ENCODE assay signal across 22 cellular contexts in the genomic region with DNA sequence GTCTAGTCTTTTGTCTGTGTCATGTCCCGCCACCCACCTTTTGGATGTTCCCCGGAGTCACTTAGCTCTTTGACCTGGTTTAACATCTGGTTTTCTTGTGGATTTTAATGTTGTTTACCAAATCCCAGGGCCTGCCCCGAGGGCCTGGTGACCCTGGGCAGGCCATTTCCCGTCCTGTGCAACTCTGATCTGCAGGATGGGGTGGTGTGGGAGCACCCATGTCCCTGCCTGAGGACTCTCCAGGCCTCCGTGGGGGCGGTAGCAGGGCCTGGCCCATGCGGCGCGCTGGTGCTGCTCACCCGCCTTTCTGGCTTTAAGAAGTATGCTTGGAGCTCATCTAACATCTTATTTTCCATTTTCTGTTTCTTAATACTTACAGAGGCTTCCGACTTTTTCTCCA. TPM values are rescaled to one million over a fixed set of nuclear protein-coding genes. Genes with fewer than 3 reads are reported as not detected.
DNase-seq lines count a peak whose midpoint lies in the region; ATAC-seq and TF ChIP-seq lines count a peak whose summit lies in the region.
"Had no signal": no experiment of that assay in that cellular context is flagged by ENCODE, and none has a peak within 500 bp of the region (broad histone marks: within the 10 kb centered on the region; RNA-seq: fewer than 3 reads in every experiment).

No MANE protein-coding gene starts in this region.

- H2BK5ac ChIP-seq in neuronal stem cell (ENCODE audit: low read length), result no peak overlapping the region

- H2AK5ac ChIP-seq in neuronal stem cell (ENCODE audit: low read depth, low read length), result no peak overlapping the region

- intact Hi-C loops in right cardiac atrium (cut with DNase I), result no loop called here
- intact Hi-C loops in left ventricle myocardium superior (cut with micrococcal nuclease), result no loop called here
- intact Hi-C loops in vagina (cut with DNase I), result no loop called here

- H3K4me2 ChIP-seq in neuronal stem cell (ENCODE audit: insufficient read depth, low read length, poor library complexity, severe bottlenecking), result no peak overlapping the region

- no peak overlapping the region for H3K4me3 Mint-ChIP-seq in chondrocyte (ENCODE audit: unreplicated experiment)
- H3K4me3 Mint-ChIP-seq: activated naive CD8-positive, alpha-beta T cell treated with anti-CD3 and anti-CD28 coated beads, Interleukin-2, amount 10 ng/mL, durations not matched to agents 7 days and 5 days; nephron progenitor cell; stimulated activated naive B cell treated with anti-CD40 and anti-IgM and Interleukin-4, amounts not matched to agents 10 μg/mL and 1 μg/mL and 100 μg/mL, for 72 hours; WTC11 had no signal

- no peak overlapping the region for H3K4ac ChIP-seq in neuronal stem cell (ENCODE audit: low read length)

- H3K9me3 ChIP-seq in right cardiac atrium (ENCODE audit: control insufficient read depth, low read length), result no peaks in the 10 kb centered on the region
- peaks cover 0 to 8% of the 10 kb centered on the region in 2 donors for H3K9me3 ChIP-seq in neuronal stem cell (replicated peaks in 1 of 2; ENCODE audit: control insufficient read depth in 2 of 2, insufficient read depth in 1 of 2, low read depth in 1 of 2, low read length in 2 of 2)
- no peaks in the 10 kb centered on the region for H3K9me3 ChIP-seq in vagina
- H3K9me3 ChIP-seq: right lobe of liver had no signal

- DNase-seq in right cardiac atrium (peak in 2 of 3 donors; percentile 10 to 27), left ventricle myocardium superior (no peak), chondrocyte (ENCODE audit: low spot score) (no peak), neuronal stem cell (ENCODE audit: low spot score) (no peak), vagina (ENCODE audit: extremely low spot score in 2 of 2) (no peak)
- no peak for DNase-seq in activated CD4-positive, alpha-beta T cell treated with anti-CD3 and anti-CD28 coated beads for 1 hour
- no peak for DNase-seq in activated naive CD4-positive, alpha-beta T cell treated with anti-CD3 and anti-CD28 coated beads, Interleukin-2, amount 50 U/mL, for 16 hours
- DNase-seq: activated naive CD8-positive, alpha-beta T cell treated with anti-CD3 and anti-CD28 coated beads, Interleukin-2, amount 10 ng/mL, durations not matched to agents 7 days and 5 days; dermis blood vessel endothelial cell; DMS153; GOT3; NCI-H1694; NCI-H510A; nephron progenitor cell; right lobe of liver; Right ventricle myocardium superior; stimulated activated CD4-positive, alpha-beta T cell treated with anti-CD3 and anti-CD28 coated beads, Interleukin-4, amount 100 ng/mL, for 24 hours; stimulated activated naive B cell treated with anti-CD40 and anti-IgM and Interleukin-4, amounts not matched to agents 10 μg/mL and 1 μg/mL and 100 μg/mL, for 72 hours had no signal

- peak overlapping the region; percentile 36 for H3K18ac ChIP-seq in neuronal stem cell (ENCODE audit: low read length)

- no peaks in the 10 kb centered on the region for H3K27me3 Mint-ChIP-seq in chondrocyte (ENCODE audit: low read depth)

- H3K27ac ChIP-seq in right cardiac atrium (ENCODE audit: low read length) (no peak overlapping the region), neuronal stem cell (replicated peaks; ENCODE audit: low read length) (no peak overlapping the region), vagina (peak overlapping the region; percentile 22)
- H3K27ac ChIP-seq: right lobe of liver had no signal

- H2AFZ ChIP-seq in neuronal stem cell (ENCODE audit: low read length), result no peak overlapping the region

- WGBS in right cardiac atrium, result 84% methylated on average over 11 of the region's 11 CpGs
- no CpG with 5 or more reads among the region's 11 CpGs for WGBS in neuronal stem cell (ENCODE audit: extremely low coverage in 2 of 2, insufficient read length in 2 of 2, insufficient replicate concordance in 1 of 2), 2 donors

- H3K9me3 Mint-ChIP-seq in chondrocyte (ENCODE audit: low read depth), result no peaks in the 10 kb centered on the region
- H3K9me3 Mint-ChIP-seq: activated naive CD8-positive, alpha-beta T cell treated with anti-CD3 and anti-CD28 coated beads, Interleukin-2, amount 10 ng/mL, durations not matched to agents 7 days and 5 days; activated T-helper 2 cell treated with anti-CD3 and anti-CD28 coated beads, Interferon-gamma antibody, Interleukin-2, Interleukin-4, amounts not matched to agents 10 μg/mL and 5 μg/mL and 100 μg/mL, durations not matched to agents 14 hours and 24 hours and 36 hours; nephron progenitor cell; stimulated activated naive B cell treated with anti-CD40 and anti-IgM and Interleukin-4, amounts not matched to agents 10 μg/mL and 1 μg/mL and 100 μg/mL, for 72 hours; WTC11 had no signal

- H4K8ac ChIP-seq in neuronal stem cell (ENCODE audit: low read depth, low read length), result no peak overlapping the region

- H3K36me3 ChIP-seq in neuronal stem cell (replicated peaks in 1 of 2; ENCODE audit: control insufficient read depth in 2 of 2, insufficient read depth in 2 of 2, low read length in 2 of 2), result no peaks in the 10 kb centered on the region
- H3K36me3 ChIP-seq in vagina, result no peaks in the 10 kb centered on the region
- H3K36me3 ChIP-seq: right lobe of liver had no signal

- no peaks in the 10 kb centered on the region for H3K27me3 ChIP-seq in right cardiac atrium (ENCODE audit: control insufficient read depth, insufficient read depth)
- H3K27me3 ChIP-seq in neuronal stem cell (ENCODE audit: control insufficient read depth in 3 of 3, insufficient read depth in 3 of 3, low read depth in 1 of 3, low read length in 3 of 3), result no peaks in the 10 kb centered on the region
- H3K27me3 ChIP-seq in vagina, result no peaks in the 10 kb centered on the region
- H3K27me3 ChIP-seq: right lobe of liver had no signal

- H2BK15ac ChIP-seq in neuronal stem cell (ENCODE audit: low read length), result no peak overlapping the region

- peak overlapping the region; percentile 29 for H3K27ac Mint-ChIP-seq in chondrocyte (ENCODE audit: unreplicated experiment)
- H3K27ac Mint-ChIP-seq: activated naive CD8-positive, alpha-beta T cell treated with anti-CD3 and anti-CD28 coated beads, Interleukin-2, amount 10 ng/mL, durations not matched to agents 7 days and 5 days; activated T-helper 2 cell treated with anti-CD3 and anti-CD28 coated beads, Interferon-gamma antibody, Interleukin-2, Interleukin-4, amounts not matched to agents 10 μg/mL and 5 μg/mL and 100 μg/mL, durations not matched to agents 14 hours and 24 hours and 36 hours; nephron progenitor cell; stimulated activated naive B cell treated with anti-CD40 and anti-IgM and Interleukin-4, amounts not matched to agents 10 μg/mL and 1 μg/mL and 100 μg/mL, for 72 hours; WTC11 had no signal

- H3K9ac ChIP-seq in neuronal stem cell (ENCODE audit: low read depth, low read length, poor library complexity), result no peak overlapping the region

- no peak for ATAC-seq in right cardiac atrium
- no peak for ATAC-seq in left ventricle myocardium superior
- ATAC-seq: stimulated activated naive B cell treated with anti-CD40 and anti-IgM and Interleukin-4, amounts not matched to agents 10 μg/mL and 1 μg/mL and 100 μg/mL, for 72 hours; WTC11 had no signal

- H3K4me1 Mint-ChIP-seq in chondrocyte (ENCODE audit: low read depth), result peaks cover 88% of the 10 kb centered on the region

- no peaks in the 10 kb centered on the region for H3K4me1 ChIP-seq in right cardiac atrium (ENCODE audit: control insufficient read depth, insufficient read depth, low read length)
- peaks cover 5 to 24% of the 10 kb centered on the region in 2 donors for H3K4me1 ChIP-seq in neuronal stem cell (ENCODE audit: control insufficient read depth in 2 of 2, insufficient read depth in 1 of 2, low read depth in 1 of 2, low read length in 2 of 2)
- H3K4me1 ChIP-seq in vagina, result peaks cover 49% of the 10 kb centered on the region
- H3K4me1 ChIP-seq: right lobe of liver had no signal

- no peak overlapping the region for H2BK120ac ChIP-seq in neuronal stem cell (ENCODE audit: low read depth, low read length)

- no peak overlapping the region for H3K23ac ChIP-seq in neuronal stem cell (ENCODE audit: low read depth, low read length, poor library complexity)

- H3K14ac ChIP-seq in neuronal stem cell (ENCODE audit: low read length), result no peak overlapping the region

- no peak overlapping the region for H4K91ac ChIP-seq in neuronal stem cell (ENCODE audit: low read depth, low read length, poor library complexity)

- no peaks in the 10 kb centered on the region for H3K79me1 ChIP-seq in neuronal stem cell (ENCODE audit: low read depth, low read length)

- peaks cover 7% of the 10 kb centered on the region for H3K36me3 Mint-ChIP-seq in chondrocyte (ENCODE audit: low read depth)
- H3K36me3 Mint-ChIP-seq: activated naive CD8-positive, alpha-beta T cell treated with anti-CD3 and anti-CD28 coated beads, Interleukin-2, amount 10 ng/mL, durations not matched to agents 7 days and 5 days; stimulated activated naive B cell treated with anti-CD40 and anti-IgM and Interleukin-4, amounts not matched to agents 10 μg/mL and 1 μg/mL and 100 μg/mL, for 72 hours; WTC11 had no signal

- no peak for TF ChIP-seq CTCF in chondrocyte (IDR thresholded peaks at IDR 0.05)
- no peak for TF ChIP-seq CTCF in vagina (IDR thresholded peaks at IDR 0.05)

- H3K4me3 ChIP-seq in right cardiac atrium (ENCODE audit: low read length) (no peak overlapping the region), neuronal stem cell (ENCODE audit: low read length in 2 of 2) (no peak overlapping the region), vagina (no peak overlapping the region)
- H3K4me3 ChIP-seq: right lobe of liver had no signal

- no peak overlapping the region for H2BK12ac ChIP-seq in neuronal stem cell (ENCODE audit: low read length)

- no peak for TF ChIP-seq POLR2A in vagina (IDR thresholded peaks at IDR 0.05)

RNA-seq across cellular contexts. Expression of a gene that starts 10.7 kb away (rescaled TPM):
- total RNA-seq in right cardiac atrium (100 to 1,000 TPM; 122 to 276 (median 160) TPM), left ventricle myocardium superior (151 TPM), chondrocyte (176 to 329 TPM (median 178 TPM) in 3 replicates), vagina (120 TPM)
- polyA plus RNA-seq in right cardiac atrium, result 164 TPM
- polyA plus RNA-seq in neuronal stem cell (2013, experiment 1 of 2), result 0.04 TPM
- polyA plus RNA-seq in neuronal stem cell (2013, experiment 2 of 2), result 0.07 TPM
- total RNA-seq: glomerular endothelial cell, OCI-LY7 had no signal

Comparison
In these comparisons a context has a peak if more than half of its experiments do, and no peak if none do; other contexts are left out.
1. DNase-seq: peak in right cardiac atrium (2 of 3); none in left ventricle myocardium superior (single experiment), chondrocyte (single experiment), neuronal stem cell (single experiment), vagina (0 of 2), activated CD4-positive, alpha-beta T cell treated with anti-CD3 and anti-CD28 coated beads for 1 hour (single experiment) and activated naive CD4-positive, alpha-beta T cell treated with anti-CD3 and anti-CD28 coated beads, Interleukin-2, amount 50 U/mL, for 16 hours (single experiment).